Comparison of ENCODE assay signal across 8 cellular contexts in the genomic region with DNA sequence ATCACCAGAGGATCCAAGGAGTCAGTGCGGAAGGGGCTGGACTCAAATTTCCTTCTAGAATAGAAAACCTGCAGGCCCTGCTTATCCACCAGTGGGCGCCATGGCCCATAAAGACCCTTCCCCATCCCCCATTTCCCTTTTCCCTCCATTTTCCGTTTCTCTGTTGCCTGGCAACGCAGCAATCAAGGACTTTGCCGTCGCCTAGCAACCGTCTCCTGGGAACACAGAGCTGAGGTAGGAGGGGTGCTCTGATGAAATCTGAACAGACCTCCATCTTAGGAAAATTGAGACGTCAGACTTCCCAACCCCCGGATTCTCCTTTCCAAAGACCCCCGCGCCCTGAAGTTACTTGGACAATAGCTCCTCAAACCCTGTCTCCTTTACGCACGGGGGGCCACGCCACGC. TPM values are rescaled to one million over a fixed set of nuclear protein-coding genes. Genes with fewer than 3 reads are reported as not detected.
DNase-seq lines count a peak whose midpoint lies in the region; ATAC-seq and TF ChIP-seq lines count a peak whose summit lies in the region.

No MANE protein-coding gene starts in this region.

- no peaks in the 10 kb centered on the region for H3K36me3 Mint-ChIP-seq in activated naive CD8-positive, alpha-beta T cell treated with anti-CD3 and anti-CD28 coated beads, Interleukin-2, amount 10 ng/mL, durations not matched to agents 7 days and 5 days
- H3K36me3 Mint-ChIP-seq in osteocyte (ENCODE audit: unreplicated experiment) = peaks cover 1% of the 10 kb centered on the region

- DNase-seq in HT1080 (ENCODE audit: low read depth) (peak; percentile 75), NCI-H82 (lab: John Stamatoyannopoulos, UW) (peak; percentile 99), heart right ventricle (peak in 1 of 2 donors; percentile 78), osteocyte (ENCODE audit: extremely low spot score, unreplicated experiment) (no peak)
- no peak for DNase-seq in activated naive CD8-positive, alpha-beta T cell treated with anti-CD3 and anti-CD28 coated beads, Interleukin-2, amount 10 ng/mL, durations not matched to agents 7 days and 5 days

- H3K9me2 ChIP-seq in DOHH2 (replicated peaks; ENCODE audit: control insufficient read depth, low read length) = no peaks in the 10 kb centered on the region

- TF ChIP-seq CTCF in DOHH2 (IDR thresholded peaks at IDR 0.05; ENCODE audit: low read depth, low read length, poor library complexity, severe bottlenecking) (peak; percentile 87), heart right ventricle (IDR thresholded peaks at IDR 0.05) (peak in 8 of 9 donors; percentile 22 to 56 (median 41)), osteocyte (IDR thresholded peaks at IDR 0.05) (peak; percentile 60)

- intact Hi-C loops in heart right ventricle (cut with DNase I) = loop anchor here in 2 of 10 donors (2.0 kb wide), 2 partner anchors 25 to 39 kb away; partner anchors contain the start of genes ELP5 (in 1 of the 2) and PHF23 (in 1 of the 2)

- no peaks in the 10 kb centered on the region for H3K9me3 ChIP-seq in DOHH2 (ENCODE audit: control insufficient read depth, insufficient read depth, low read length)
- H3K9me3 ChIP-seq in heart right ventricle = no peaks in the 10 kb centered on the region

- H3K4me2 ChIP-seq in DOHH2 (ENCODE audit: low read length) = peak overlapping the region; percentile 83

- H3K4me3 ChIP-seq in DOHH2 (ENCODE audit: low read length) (peak overlapping the region; percentile 72), heart right ventricle (peak overlapping the region; percentile 8 to 71 (median 60))

- POLR2A ChIA-PET in activated naive CD8-positive, alpha-beta T cell treated with anti-CD3 and anti-CD28 coated beads, Interleukin-2, amount 10 ng/mL, durations not matched to agents 7 days and 5 days (lab: Charles Lee) = interaction anchor here (0.7 to 2.8 kb wide), 5 partner anchors 21 to 123 kb away, joined by 3 to 15 read pairs (median 4); partner anchors contain the start of genes ACAP1, CTDNEP1, DVL2 and PHF23

- H4K20me1 ChIP-seq in DOHH2 (ENCODE audit: control insufficient read depth, insufficient read depth, low read depth, low read length) = no peaks in the 10 kb centered on the region; the same call in 1 of the 2 replicates

- peak overlapping the region; percentile 97 for H3K4me3 Mint-ChIP-seq in activated naive CD8-positive, alpha-beta T cell treated with anti-CD3 and anti-CD28 coated beads, Interleukin-2, amount 10 ng/mL, durations not matched to agents 7 days and 5 days
- H3K4me3 Mint-ChIP-seq in osteocyte (ENCODE audit: unreplicated experiment) = peak overlapping the region; percentile 92

- peaks cover 47% of the 10 kb centered on the region for H3K4me1 Mint-ChIP-seq in activated naive CD8-positive, alpha-beta T cell treated with anti-CD3 and anti-CD28 coated beads, Interleukin-2, amount 10 ng/mL, durations not matched to agents 7 days and 5 days
- peaks cover 52% of the 10 kb centered on the region for H3K4me1 Mint-ChIP-seq in osteocyte (ENCODE audit: unreplicated experiment)

- H3K9me3 Mint-ChIP-seq in activated naive CD8-positive, alpha-beta T cell treated with anti-CD3 and anti-CD28 coated beads, Interleukin-2, amount 10 ng/mL, durations not matched to agents 7 days and 5 days = no peaks in the 10 kb centered on the region
- H3K9me3 Mint-ChIP-seq in osteocyte (ENCODE audit: unreplicated experiment) = no peaks in the 10 kb centered on the region

- H3F3A ChIP-seq in DOHH2 (ENCODE audit: control insufficient read depth, insufficient read depth) = peaks cover 11% of the 10 kb centered on the region

- H3K27me3 Mint-ChIP-seq in activated naive CD8-positive, alpha-beta T cell treated with anti-CD3 and anti-CD28 coated beads, Interleukin-2, amount 10 ng/mL, durations not matched to agents 7 days and 5 days = peaks cover 7% of the 10 kb centered on the region
- no peaks in the 10 kb centered on the region for H3K27me3 Mint-ChIP-seq in osteocyte (ENCODE audit: unreplicated experiment)

- peaks cover 44% of the 10 kb centered on the region for H3K79me2 ChIP-seq in DOHH2 (ENCODE audit: control insufficient read depth, low read length)

- ATAC-seq in activated naive CD8-positive, alpha-beta T cell treated with anti-CD3 and anti-CD28 coated beads, Interleukin-2, amount 10 ng/mL, durations not matched to agents 7 days and 5 days (ENCODE audit: low read depth) = no peak
- ATAC-seq in heart right ventricle = peak in 3 of 8 donors; percentile 0 to 1 (median 0)
- ATAC-seq in HG02938 (IDR thresholded peaks at IDR 0.05; ENCODE audit: unreplicated experiment) = no peak
- ATAC-seq in HG03196 (IDR thresholded peaks at IDR 0.05; ENCODE audit: unreplicated experiment) = no peak

- H3K27me3 ChIP-seq in DOHH2 (ENCODE audit: control insufficient read depth, low read length) (no peaks in the 10 kb centered on the region), heart right ventricle (no peaks in the 10 kb centered on the region)

- WGBS in heart right ventricle, 2 donors = 3 to 5% methylated on average over 15 of the region's 15 CpGs

- H3K4me1 ChIP-seq in DOHH2 (ENCODE audit: control insufficient read depth, low read length) (peaks cover 49% of the 10 kb centered on the region), heart right ventricle (peaks cover 14 to 55% (median 46%) of the 10 kb centered on the region in 9 donors)

- H3K36me3 ChIP-seq in DOHH2 (ENCODE audit: control insufficient read depth, low read length) (no peaks in the 10 kb centered on the region), heart right ventricle (no peaks in the 10 kb centered on the region)

- peak overlapping the region; percentile 95 for H3K27ac Mint-ChIP-seq in activated naive CD8-positive, alpha-beta T cell treated with anti-CD3 and anti-CD28 coated beads, Interleukin-2, amount 10 ng/mL, durations not matched to agents 7 days and 5 days
- H3K27ac Mint-ChIP-seq in osteocyte (ENCODE audit: unreplicated experiment) = peak overlapping the region; percentile 98

- H3K27ac ChIP-seq in DOHH2 (ENCODE audit: low read depth, low read length) = peak overlapping the region; percentile 28
- peak overlapping the region in 7 of 10 donors; percentile 39 to 98 (median 68) for H3K27ac ChIP-seq in heart right ventricle

RNA-seq across cellular contexts. Expression of gene DLG4, which starts 5.7 kb away (rescaled TPM):
- total RNA-seq in HT1080 (2014; rRNA removed; shearing (Covaris generic)) = 11.3 and 14.2 TPM in 2 replicates
- polyA plus RNA-seq in HT1080 (2015; cell fraction: cytosol; rRNA removed) = 16.1 and 22.2 TPM in 2 replicates
- 39.9 TPM in 2 replicates for polyA plus RNA-seq in HT1080 (2015; cell fraction: nucleus; rRNA removed)
- total RNA-seq in activated naive CD8-positive, alpha-beta T cell treated with anti-CD3 and anti-CD28 coated beads, Interleukin-2, amount 10 ng/mL, durations not matched to agents 7 days and 5 days = 10 to 100 TPM; 21.2 to 22.4 TPM
- total RNA-seq in heart right ventricle (10 to 100 TPM; 13.0 to 22.1 (median 16.7) TPM), osteocyte (32.6 and 38.5 TPM in 2 replicates)
- 10 to 100 TPM in 1 of 2 donors, 1 to 10 TPM in 1; 5.4 to 27.8 TPM for polyA plus RNA-seq in heart right ventricle

RNA-seq across cellular contexts. Expression of gene ACADVL, which starts 5.8 kb away (rescaled TPM):
- 317 and 327 TPM in 2 replicates for total RNA-seq in HT1080 (2014; rRNA removed; shearing (Covaris generic))
- 149 and 172 TPM in 2 replicates for polyA plus RNA-seq in HT1080 (2015; cell fraction: cytosol; rRNA removed)
- 1,498 and 1,536 TPM in 2 replicates for polyA plus RNA-seq in HT1080 (2015; cell fraction: nucleus; rRNA removed)
- 100 to 1,000 TPM; 417 to 434 TPM for total RNA-seq in activated naive CD8-positive, alpha-beta T cell treated with anti-CD3 and anti-CD28 coated beads, Interleukin-2, amount 10 ng/mL, durations not matched to agents 7 days and 5 days
- total RNA-seq in heart right ventricle (1,000 to 10,000 TPM in 7 of 10 donors, 100 to 1,000 TPM in 3; 951 to 2,054 (median 1,322) TPM), osteocyte (302 and 354 TPM in 2 replicates)
- 1,000 to 10,000 TPM in 1 of 2 donors, 100 to 1,000 TPM in 1; 807 to 4,806 TPM for polyA plus RNA-seq in heart right ventricle

RNA-seq across cellular contexts. Expression of gene DVL2, which starts 20.4 kb away (rescaled TPM):
- 45.2 and 57.0 TPM in 2 replicates for total RNA-seq in HT1080 (2014; rRNA removed; shearing (Covaris generic))
- polyA plus RNA-seq in HT1080 (2015; cell fraction: cytosol; rRNA removed) = 22.7 and 24.2 TPM in 2 replicates
- polyA plus RNA-seq in HT1080 (2015; cell fraction: nucleus; rRNA removed) = 52.4 TPM in 2 replicates
- 10 to 100 TPM; 62.1 to 67.3 TPM for total RNA-seq in activated naive CD8-positive, alpha-beta T cell treated with anti-CD3 and anti-CD28 coated beads, Interleukin-2, amount 10 ng/mL, durations not matched to agents 7 days and 5 days
- total RNA-seq in heart right ventricle = 10 to 100 TPM; 14.1 to 25.6 (median 18.0) TPM
- polyA plus RNA-seq in heart right ventricle = 10 to 100 TPM in 1 of 2 donors, 1 to 10 TPM in 1; 10.0 to 23.0 TPM
- 87.7 and 99.7 TPM in 2 replicates for total RNA-seq in osteocyte

RNA-seq across cellular contexts. Expression of gene PHF23, which starts 25.4 kb away (rescaled TPM):
- 94.0 and 115 TPM in 2 replicates for total RNA-seq in HT1080 (2014; rRNA removed; shearing (Covaris generic))
- 52.1 and 59.0 TPM in 2 replicates for polyA plus RNA-seq in HT1080 (2015; cell fraction: cytosol; rRNA removed)
- polyA plus RNA-seq in HT1080 (2015; cell fraction: nucleus; rRNA removed) = 55.1 and 71.8 TPM in 2 replicates
- 10 to 100 TPM; 49.9 to 50.4 TPM for total RNA-seq in activated naive CD8-positive, alpha-beta T cell treated with anti-CD3 and anti-CD28 coated beads, Interleukin-2, amount 10 ng/mL, durations not matched to agents 7 days and 5 days
- total RNA-seq in heart right ventricle (10 to 100 TPM; 17.7 to 24.5 (median 22.6) TPM), osteocyte (51.6 and 54.7 TPM in 2 replicates)
- 10 to 100 TPM; 16.1 to 25.0 TPM for polyA plus RNA-seq in heart right ventricle

RNA-seq across cellular contexts. Expression of gene GABARAP, which starts 28.4 kb away (rescaled TPM):
- total RNA-seq in HT1080 (2014; rRNA removed; shearing (Covaris generic)) = 191 and 331 TPM in 2 replicates
- polyA plus RNA-seq in HT1080 (2015; cell fraction: cytosol; rRNA removed) = 353 and 537 TPM in 2 replicates
- polyA plus RNA-seq in HT1080 (2015; cell fraction: nucleus; rRNA removed) = 170 and 196 TPM in 2 replicates
- total RNA-seq in activated naive CD8-positive, alpha-beta T cell treated with anti-CD3 and anti-CD28 coated beads, Interleukin-2, amount 10 ng/mL, durations not matched to agents 7 days and 5 days = 100 to 1,000 TPM; 244 to 251 TPM
- total RNA-seq in heart right ventricle = 100 to 1,000 TPM; 440 to 567 (median 501) TPM
- 100 to 1,000 TPM; 540 to 733 TPM for polyA plus RNA-seq in heart right ventricle
- total RNA-seq in osteocyte = 642 TPM in 2 replicates

Comparison
In these comparisons a context has a peak if more than half of its experiments do, and no peak if none do; other contexts are left out.
1. DNase-seq: peak in HT1080 (single experiment) and NCI-H82 (single experiment); none in activated naive CD8-positive, alpha-beta T cell treated with anti-CD3 and anti-CD28 coated beads, Interleukin-2, amount 10 ng/mL, durations not matched to agents 7 days and 5 days (single experiment) and osteocyte (single experiment).
2. Peak in every context shown above with its lines, with median percentiles within 50 percentile points of each other: CTCF ChIP-seq.